In genomic region chr14:19834203-19834848, GRCh38 we compare ENCODE assay signal across 18 cellular contexts. TPM values are rescaled to one million over a fixed set of nuclear protein-coding genes. Genes with fewer than 3 reads are reported as not detected.
"Had no signal": no experiment of that assay in that cellular context is flagged by ENCODE, and none has a peak within 500 bp of the region (broad histone marks: within the 10 kb centered on the region; RNA-seq: fewer than 3 reads in every experiment).

No MANE protein-coding gene starts in this region.

RNA-seq across cellular contexts. Expression of gene OR4N2, which starts 30.8 kb away (rescaled TPM):
- total RNA-seq: activated CD4-positive, alpha-beta memory T cell treated with anti-CD3 and anti-CD28 coated beads, Interleukin-2, amount 10 ng/mL, durations not matched to agents 7 days and 5 days; activated CD4-positive, alpha-beta T cell treated with anti-CD3 and anti-CD28 coated beads for 36 hours; activated CD4-positive, alpha-beta T cell treated with anti-CD3 and anti-CD28 coated beads, Interleukin-2, amount 10 ng/mL, durations not matched to agents 7 days and 5 days; activated CD8-positive, alpha-beta memory T cell treated with anti-CD3 and anti-CD28 coated beads, Interleukin-2, amount 10 ng/mL, durations not matched to agents 7 days and 5 days; activated CD8-positive, alpha-beta T cell treated with anti-CD3 and anti-CD28 coated beads, Interleukin-2, amount 10 ng/mL, durations not matched to agents 7 days and 5 days; activated naive CD8-positive, alpha-beta T cell treated with anti-CD3 and anti-CD28 coated beads, Interleukin-2, amount 10 ng/mL, durations not matched to agents 7 days and 5 days; activated T-helper 2 cell treated with anti-CD3 and anti-CD28 coated beads, Interferon-gamma antibody, Interleukin-2, Interleukin-4, amounts not matched to agents 10 μg/mL and 5 μg/mL and 100 μg/mL, durations not matched to agents 14 hours and 24 hours and 36 hours; adrenal gland; aorta; astrocyte; body of pancreas; breast epithelium; cardiac muscle cell; T-cell; T-helper 1 cell treated with Interleukin-12 subunit alpha and Interleukin-12 subunit beta and Interleukin-4 antibody, amounts not matched to agents 30 ng/mL and 1 ng/mL, for 36 hours; T-helper 17 cell; T-helper 2 cell treated with Interferon-gamma antibody and Interleukin-4, amounts not matched to agents 100 ng/mL and 5 ng/mL, for 36 hours; WTC11 had no signal
- polyA plus RNA-seq: adrenal gland, aorta, cardiac muscle cell had no signal

RNA-seq across cellular contexts. Expression of gene OR4K2, which starts 40.6 kb away (rescaled TPM):
- total RNA-seq: activated CD4-positive, alpha-beta memory T cell treated with anti-CD3 and anti-CD28 coated beads, Interleukin-2, amount 10 ng/mL, durations not matched to agents 7 days and 5 days; activated CD4-positive, alpha-beta T cell treated with anti-CD3 and anti-CD28 coated beads for 36 hours; activated CD4-positive, alpha-beta T cell treated with anti-CD3 and anti-CD28 coated beads, Interleukin-2, amount 10 ng/mL, durations not matched to agents 7 days and 5 days; activated CD8-positive, alpha-beta memory T cell treated with anti-CD3 and anti-CD28 coated beads, Interleukin-2, amount 10 ng/mL, durations not matched to agents 7 days and 5 days; activated CD8-positive, alpha-beta T cell treated with anti-CD3 and anti-CD28 coated beads, Interleukin-2, amount 10 ng/mL, durations not matched to agents 7 days and 5 days; activated naive CD8-positive, alpha-beta T cell treated with anti-CD3 and anti-CD28 coated beads, Interleukin-2, amount 10 ng/mL, durations not matched to agents 7 days and 5 days; activated T-helper 2 cell treated with anti-CD3 and anti-CD28 coated beads, Interferon-gamma antibody, Interleukin-2, Interleukin-4, amounts not matched to agents 10 μg/mL and 5 μg/mL and 100 μg/mL, durations not matched to agents 14 hours and 24 hours and 36 hours; adrenal gland; aorta; astrocyte; body of pancreas; breast epithelium; cardiac muscle cell; T-cell; T-helper 1 cell treated with Interleukin-12 subunit alpha and Interleukin-12 subunit beta and Interleukin-4 antibody, amounts not matched to agents 30 ng/mL and 1 ng/mL, for 36 hours; T-helper 17 cell; T-helper 2 cell treated with Interferon-gamma antibody and Interleukin-4, amounts not matched to agents 100 ng/mL and 5 ng/mL, for 36 hours; WTC11 had no signal
- polyA plus RNA-seq: adrenal gland, cardiac muscle cell had no signal
